In the genomic region with DNA sequence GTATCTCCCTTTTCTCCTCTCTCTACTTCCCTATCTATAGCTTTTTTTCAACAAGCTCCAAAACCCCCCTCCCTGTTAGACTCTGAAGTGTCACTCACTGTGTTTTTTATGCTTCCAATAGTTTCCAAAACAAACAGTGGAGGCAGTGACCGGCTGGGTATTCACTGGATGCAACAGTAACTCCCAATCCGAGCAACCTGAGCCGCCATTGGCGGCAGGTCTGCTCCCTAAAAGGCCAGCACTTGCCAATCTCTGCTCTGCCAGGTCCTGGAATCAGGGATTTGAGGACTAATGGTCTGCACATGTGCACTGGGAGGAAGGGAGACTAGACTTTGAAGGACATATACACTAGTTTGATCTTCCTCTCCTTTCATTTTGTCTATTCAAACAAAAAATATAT, we compare ENCODE assay signal across 20 cellular contexts. TPM values are rescaled to one million over a fixed set of nuclear protein-coding genes. Genes with fewer than 3 reads are reported as not detected.
"Had no signal": no experiment of that assay in that cellular context is flagged by ENCODE, and none has a peak within 500 bp of the region (broad histone marks: within the 10 kb centered on the region; RNA-seq: fewer than 3 reads in every experiment).

No MANE protein-coding gene starts in this region.

- H3K27ac ChIP-seq: psoas muscle, upper lobe of right lung had no signal

- DNase-seq: activated B cell treated with CpG ODN at 0.5 μM for 24 hours; activated CD4-positive, alpha-beta T cell treated with anti-CD3 and anti-CD28 coated beads, Interleukin-2, amount 10 ng/mL, durations not matched to agents 24 days and 14 days; activated naive CD4-positive, alpha-beta T cell treated with anti-CD3 and anti-CD28 coated beads for 36 hours; erythroblast; hippocampal formation; left cardiac atrium; naive thymus-derived CD4-positive, alpha-beta T cell; psoas muscle; stimulated activated CD4-positive, alpha-beta T cell treated with anti-CD3 and anti-CD28 coated beads, Interleukin-2, amount 100 ng/mL, for 24 hours; stimulated activated naive B cell treated with anti-CD40 and anti-IgM and Interleukin-4, amounts not matched to agents 10 μg/mL and 1 μg/mL and 100 μg/mL, for 72 hours; upper lobe of right lung had no signal

- H3K4me1 Mint-ChIP-seq: activated B cell treated with CpG ODN at 0.5 μM for 24 hours; activated CD4-positive, alpha-beta T cell treated with anti-CD3 and anti-CD28 coated beads, Interleukin-2, amount 10 ng/mL, durations not matched to agents 24 days and 14 days; activated T-helper 17 cell treated with anti-CD3 and anti-CD28 coated beads, Interleukin-2, amount 50 U/mL, for 72 hours; central memory CD8-positive, alpha-beta T cell; naive thymus-derived CD4-positive, alpha-beta T cell; stimulated activated naive B cell treated with anti-CD40 and anti-IgM and Interleukin-4, amounts not matched to agents 10 μg/mL and 1 μg/mL and 100 μg/mL, for 72 hours had no signal

- H3K4me1 ChIP-seq: psoas muscle, upper lobe of right lung had no signal

- H3K27me3 Mint-ChIP-seq: activated T-helper 17 cell treated with anti-CD3 and anti-CD28 coated beads, Interleukin-2, amount 50 U/mL, for 72 hours; central memory CD8-positive, alpha-beta T cell had no signal

- H3K9me3 ChIP-seq: psoas muscle, upper lobe of right lung had no signal

- H3K36me3 ChIP-seq: upper lobe of right lung had no signal

- ATAC-seq: activated T-helper 17 cell treated with anti-CD3 and anti-CD28 coated beads, Interleukin-2, amount 50 U/mL, for 72 hours; naive thymus-derived CD4-positive, alpha-beta T cell; psoas muscle; stimulated activated naive B cell treated with anti-CD40 and anti-IgM and Interleukin-4, amounts not matched to agents 10 μg/mL and 1 μg/mL and 100 μg/mL, for 72 hours; upper lobe of right lung had no signal

- H3K4me3 ChIP-seq: lung, psoas muscle, upper lobe of right lung had no signal

- H3K9me3 Mint-ChIP-seq: activated B cell treated with CpG ODN at 0.5 μM for 24 hours; activated CD4-positive, alpha-beta T cell treated with anti-CD3 and anti-CD28 coated beads, Interleukin-2, amount 10 ng/mL, durations not matched to agents 24 days and 14 days; activated naive CD4-positive, alpha-beta T cell treated with anti-CD3 and anti-CD28 coated beads for 36 hours; activated T-helper 17 cell treated with anti-CD3 and anti-CD28 coated beads, Interleukin-2, amount 50 U/mL, for 72 hours; central memory CD8-positive, alpha-beta T cell; stimulated activated naive B cell treated with anti-CD40 and anti-IgM and Interleukin-4, amounts not matched to agents 10 μg/mL and 1 μg/mL and 100 μg/mL, for 72 hours had no signal

- H3K27me3 ChIP-seq: upper lobe of right lung had no signal

- H3K27ac Mint-ChIP-seq: activated B cell treated with CpG ODN at 0.5 μM for 24 hours; activated CD4-positive, alpha-beta T cell treated with anti-CD3 and anti-CD28 coated beads, Interleukin-2, amount 10 ng/mL, durations not matched to agents 24 days and 14 days; activated naive CD4-positive, alpha-beta T cell treated with anti-CD3 and anti-CD28 coated beads for 36 hours; activated T-helper 17 cell treated with anti-CD3 and anti-CD28 coated beads, Interleukin-2, amount 50 U/mL, for 72 hours; naive thymus-derived CD4-positive, alpha-beta T cell; stimulated activated naive B cell treated with anti-CD40 and anti-IgM and Interleukin-4, amounts not matched to agents 10 μg/mL and 1 μg/mL and 100 μg/mL, for 72 hours had no signal

- H3K36me3 Mint-ChIP-seq: naive thymus-derived CD4-positive, alpha-beta T cell; stimulated activated naive B cell treated with anti-CD40 and anti-IgM and Interleukin-4, amounts not matched to agents 10 μg/mL and 1 μg/mL and 100 μg/mL, for 72 hours had no signal

- H3K4me3 Mint-ChIP-seq: activated B cell treated with CpG ODN at 0.5 μM for 24 hours; activated CD4-positive, alpha-beta T cell treated with anti-CD3 and anti-CD28 coated beads, Interleukin-2, amount 10 ng/mL, durations not matched to agents 24 days and 14 days; activated naive CD4-positive, alpha-beta T cell treated with anti-CD3 and anti-CD28 coated beads for 36 hours; activated T-helper 17 cell treated with anti-CD3 and anti-CD28 coated beads, Interleukin-2, amount 50 U/mL, for 72 hours; central memory CD8-positive, alpha-beta T cell; naive thymus-derived CD4-positive, alpha-beta T cell; stimulated activated naive B cell treated with anti-CD40 and anti-IgM and Interleukin-4, amounts not matched to agents 10 μg/mL and 1 μg/mL and 100 μg/mL, for 72 hours had no signal

RNA-seq across cellular contexts. Expression of gene TBX22, which starts 7.1 kb away (rescaled TPM):
- total RNA-seq: activated B cell treated with CpG ODN at 0.5 μM for 24 hours; activated CD4-positive, alpha-beta T cell treated with anti-CD3 and anti-CD28 coated beads, Interleukin-2, amount 10 ng/mL, durations not matched to agents 24 days and 14 days; activated naive CD4-positive, alpha-beta T cell treated with anti-CD3 and anti-CD28 coated beads for 36 hours; activated T-helper 17 cell treated with anti-CD3 and anti-CD28 coated beads, Interleukin-2, amount 50 U/mL, for 72 hours; lung; mononuclear cell; naive thymus-derived CD4-positive, alpha-beta T cell; omental fat pad; psoas muscle; sciatic nerve; subcutaneous adipose tissue; T-helper 1 cell treated with Interleukin-12 subunit alpha and Interleukin-12 subunit beta and Interleukin-4 antibody, amounts not matched to agents 30 ng/mL and 1 ng/mL, for 36 hours; upper lobe of right lung had no signal
- polyA plus RNA-seq: adipose tissue; lung; naive thymus-derived CD4-positive, alpha-beta T cell had no signal
